31 cellular contexts compared by ENCODE assay signal in genomic region chr1:33445108-33445507, GRCh38.
"Had no signal": no experiment of that assay in that cellular context is flagged by ENCODE, and none has a peak within 500 bp of the region (broad histone marks: within the 10 kb centered on the region; RNA-seq: fewer than 3 reads in every experiment).

No MANE protein-coding gene starts in this region.

- H3K9me3 ChIP-seq: ovary, psoas muscle, spleen, suprapubic skin, testis, tibial artery, upper lobe of left lung, vagina had no signal

- H3K4me2 ChIP-seq: neural progenitor cell, smooth muscle cell had no signal

- H3K4me3 Mint-ChIP-seq: naive thymus-derived CD4-positive, alpha-beta T cell; natural killer cell; neural progenitor cell; stimulated activated memory B cell treated with anti-CD40 and anti-IgM and Interleukin-4, amounts not matched to agents 10 μg/mL and 1 μg/mL and 100 μg/mL, for 72 hours; stimulated activated naive CD8-positive, alpha-beta T cell treated with anti-CD3 and anti-CD28 coated beads, Interleukin-15, amount 100 ng/mL, for 72 hours had no signal

- H3K4me3 ChIP-seq: neural progenitor cell, ovary, psoas muscle, skin epidermis, smooth muscle cell, spleen, suprapubic skin, testis, tibial artery, upper lobe of left lung, vagina had no signal

- ATAC-seq: naive thymus-derived CD4-positive, alpha-beta T cell; natural killer cell; psoas muscle; right cardiac atrium; sciatic nerve; stimulated activated memory B cell treated with anti-CD40 and anti-IgM and Interleukin-4, amounts not matched to agents 10 μg/mL and 1 μg/mL and 100 μg/mL, for 72 hours; stimulated activated naive CD8-positive, alpha-beta T cell treated with anti-CD3 and anti-CD28 coated beads, Interleukin-15, amount 100 ng/mL, for 72 hours; stimulated activated naive CD8-positive, alpha-beta T cell treated with anti-CD3 and anti-CD28 coated beads, Interleukin-15, Interleukin-2, amounts not matched to agents 100 U/mL and 50 U/mL, for 24 hours had no signal

- H3K4me1 ChIP-seq: tibial artery, upper lobe of left lung, vagina had no signal

- H3K4me1 Mint-ChIP-seq: natural killer cell; stimulated activated memory B cell treated with anti-CD40 and anti-IgM and Interleukin-4, amounts not matched to agents 10 μg/mL and 1 μg/mL and 100 μg/mL, for 72 hours; stimulated activated naive CD8-positive, alpha-beta T cell treated with anti-CD3 and anti-CD28 coated beads, Interleukin-15, amount 100 ng/mL, for 72 hours had no signal

- H2AFZ ChIP-seq: neural progenitor cell, parathyroid adenoma had no signal

- H3K36me3 Mint-ChIP-seq: natural killer cell; neural progenitor cell; stimulated activated memory B cell treated with anti-CD40 and anti-IgM and Interleukin-4, amounts not matched to agents 10 μg/mL and 1 μg/mL and 100 μg/mL, for 72 hours had no signal

- H3K9me3 Mint-ChIP-seq: naive thymus-derived CD4-positive, alpha-beta T cell; natural killer cell; stimulated activated memory B cell treated with anti-CD40 and anti-IgM and Interleukin-4, amounts not matched to agents 10 μg/mL and 1 μg/mL and 100 μg/mL, for 72 hours; stimulated activated naive CD8-positive, alpha-beta T cell treated with anti-CD3 and anti-CD28 coated beads, Interleukin-15, amount 100 ng/mL, for 72 hours had no signal

- H3K27ac Mint-ChIP-seq: naive thymus-derived CD4-positive, alpha-beta T cell; natural killer cell; neural progenitor cell; progenitor cell of endocrine pancreas; stimulated activated memory B cell treated with anti-CD40 and anti-IgM and Interleukin-4, amounts not matched to agents 10 μg/mL and 1 μg/mL and 100 μg/mL, for 72 hours had no signal

- H3K9ac ChIP-seq: neural progenitor cell, parathyroid adenoma had no signal

- H3K27me3 ChIP-seq: neural progenitor cell, ovary, suprapubic skin, testis, tibial artery, upper lobe of left lung, vagina had no signal

- H3K79me2 ChIP-seq: parathyroid adenoma had no signal

- H3K27ac ChIP-seq: neural progenitor cell, ovary, skin epidermis, suprapubic skin, testis, tibial artery, upper lobe of left lung, vagina had no signal

- DNase-seq: naive thymus-derived CD4-positive, alpha-beta T cell; natural killer cell; occipital lobe; ovary; posterior cingulate gyrus; psoas muscle; right cardiac atrium; spleen; stimulated activated CD4-positive, alpha-beta T cell treated with anti-CD3 and anti-CD28 coated beads, Interleukin-12 subunit alpha, Interleukin-12 subunit beta, amount 100 ng/mL, for 4 hours; stimulated activated CD4-positive, alpha-beta T cell treated with anti-CD3 and anti-CD28 coated beads, Interleukin-1b, Interleukin-23, amount 100 ng/mL, for 48 hours; stimulated activated CD4-positive, alpha-beta T cell treated with anti-CD3 and anti-CD28 coated beads, Interleukin-4, amount 100 ng/mL, for 1 hour; stimulated activated CD4-positive, alpha-beta T cell treated with anti-CD3 and anti-CD28 coated beads, Interleukin-4, amount 100 ng/mL, for 4 hours; stimulated activated CD8-positive, alpha-beta memory T cell treated with anti-CD3 and anti-CD28 coated beads, Interleukin-4, amount 100 ng/mL, for 48 hours; stimulated activated naive CD4-positive, alpha-beta T cell; stimulated activated naive CD8-positive, alpha-beta T cell treated with anti-CD3 and anti-CD28 coated beads, Interleukin-15, amount 100 ng/mL, for 72 hours; stimulated activated naive CD8-positive, alpha-beta T cell treated with anti-CD3 and anti-CD28 coated beads, Interleukin-15, Interleukin-2, amounts not matched to agents 100 U/mL and 50 U/mL, for 24 hours; substantia nigra; testis; tibial artery; trophoblast cell; upper lobe of left lung had no signal

- FAIRE-seq: urothelium cell line had no signal

- H3K36me3 ChIP-seq: neural progenitor cell, ovary, spleen, suprapubic skin, tibial artery, upper lobe of left lung, vagina had no signal
